ENCODE assay signal across 22 cellular contexts in genomic region chr21:15761508-15762100, GRCh38. TPM values are rescaled to one million over a fixed set of nuclear protein-coding genes. Genes with fewer than 3 reads are reported as not detected.
DNase-seq lines count a peak whose midpoint lies in the region; ATAC-seq and TF ChIP-seq lines count a peak whose summit lies in the region.
"Had no signal": no experiment of that assay in that cellular context is flagged by ENCODE, and none has a peak within 500 bp of the region (broad histone marks: within the 10 kb centered on the region; RNA-seq: fewer than 3 reads in every experiment).

No MANE protein-coding gene starts in this region.

- TF ChIP-seq CTCF in H9 (conservative IDR thresholded peaks at IDR 0.05) (no peak), progenitor cell of endocrine pancreas (IDR thresholded peaks at IDR 0.05; ENCODE audit: unreplicated experiment) (no peak)

- peaks cover 20% of the 10 kb centered on the region in 2 experiments for H3K9me3 Mint-ChIP-seq in H9
- peaks cover 28% of the 10 kb centered on the region for H3K9me3 Mint-ChIP-seq in progenitor cell of endocrine pancreas (ENCODE audit: low read depth)

- no peak overlapping the region for H4K5ac ChIP-seq in H9 (ENCODE audit: insufficient read length, low read depth, low read length)

- H4K91ac ChIP-seq in H9 (ENCODE audit: insufficient read length, low read depth, low read length), result no peak overlapping the region

- no peak overlapping the region for H3K23ac ChIP-seq in H9 (ENCODE audit: insufficient read length, low read depth, low read length)

- H2BK12ac ChIP-seq in H9 (ENCODE audit: insufficient read length, low read depth, low read length), result no peak overlapping the region

- 0 out of 2 replicates have a peak, but pooled peaks cover 1% of the 10 kb centered on the region for H3K27me3 Mint-ChIP-seq in H9 (ENCODE audit: low read depth)
- H3K27me3 Mint-ChIP-seq in progenitor cell of endocrine pancreas, result no peaks in the 10 kb centered on the region
- H3K27me3 Mint-ChIP-seq: stimulated activated naive B cell treated with anti-CD40 and anti-IgM and Interleukin-4, amounts not matched to agents 10 μg/mL and 1 μg/mL and 100 μg/mL, for 72 hours; T-cell had no signal

- H2BK15ac ChIP-seq in H9 (ENCODE audit: low read depth, low read length), result no peak overlapping the region

- no CpG with 5 or more reads among the region's 7 CpGs for WGBS in H9 (ENCODE audit: extremely low coverage, insufficient read length, low lambda C conversion rate)

- no peak for DNase-seq in H9
- DNase-seq in RPMI8226, result peak; percentile 30
- peak; percentile 11 for DNase-seq in kidney tubule cell (ENCODE audit: low spot score)
- no peak for DNase-seq in progenitor cell of endocrine pancreas (ENCODE audit: low spot score, unreplicated experiment)
- DNase-seq in SHP77 treated with DMSO at 0.1 percent for 48 hours (lab: John Stamatoyannopoulos, UW), result no peak
- no peak for DNase-seq in AG20443 (ENCODE audit: low spot score)
- DNase-seq: activated naive CD4-positive, alpha-beta T cell treated with anti-CD3 and anti-CD28 coated beads for 36 hours; activated T-cell treated with anti-CD3 and anti-CD28 coated beads, Interleukin-2, amount 50 U/mL, for 4 hours; glutamatergic neuron; NCI-H187 treated with DMSO at 0.1 percent for 48 hours; NCI-H345; OCI-M1; SIG-M5; stimulated activated CD4-positive, alpha-beta T cell treated with anti-CD3 and anti-CD28 coated beads, Interleukin-2, amount 100 ng/mL, for 24 hours; stimulated activated naive B cell treated with anti-CD40 and anti-IgM and Interleukin-4, amounts not matched to agents 10 μg/mL and 1 μg/mL and 100 μg/mL, for 72 hours; T-cell; tibial artery had no signal

- peaks cover 25% of the 10 kb centered on the region; the same call in 1 of the 2 replicates for H3K79me2 ChIP-seq in H9 (ENCODE audit: insufficient read depth, low read length)

- peak overlapping the region; percentile 14 for H3K4me2 ChIP-seq in H9 (ENCODE audit: insufficient read depth, insufficient read length, low read length)

- no peak overlapping the region for H2BK120ac ChIP-seq in H9 (ENCODE audit: low read depth, low read length, poor library complexity, severe bottlenecking)

- H3K4me1 Mint-ChIP-seq in H9 (peaks cover 46 to 53% of the 10 kb centered on the region in 2 experiments), progenitor cell of endocrine pancreas (ENCODE audit: low read depth) (peaks cover 19% of the 10 kb centered on the region)

- H4K8ac ChIP-seq in H9 (replicated peaks; ENCODE audit: insufficient read length, low read depth, low read length), result no peak overlapping the region

- H2BK5ac ChIP-seq in H9 (ENCODE audit: insufficient read length, low read length), result no peak overlapping the region

- H3K9me3 ChIP-seq in H9 (ENCODE audit: control insufficient read depth, low read depth, low read length), result peaks cover 5% of the 10 kb centered on the region
- H3K9me3 ChIP-seq: neutrophil, tibial artery had no signal

- no peak overlapping the region for H2AK5ac ChIP-seq in H9 (ENCODE audit: insufficient read length, low read length)

- no peak overlapping the region for H3K56ac ChIP-seq in H9 (ENCODE audit: insufficient read length, low read depth, low read length)

- no peak overlapping the region for H3K14ac ChIP-seq in H9 (ENCODE audit: insufficient read depth, low read length)

- H3K36me3 Mint-ChIP-seq in H9 (ENCODE audit: insufficient read depth in 1 of 3, low read depth in 3 of 3), result peaks cover 17 to 21% (median 19%) of the 10 kb centered on the region in 3 experiments
- peaks cover 22% of the 10 kb centered on the region for H3K36me3 Mint-ChIP-seq in progenitor cell of endocrine pancreas (ENCODE audit: insufficient read depth)

- no peak overlapping the region for H3K18ac ChIP-seq in H9 (ENCODE audit: insufficient read length, low read depth, low read length)

- H2BK20ac ChIP-seq in H9 (ENCODE audit: low read depth, low read length, poor library complexity, severe bottlenecking), result no peak overlapping the region

- no peak overlapping the region for H3K27ac ChIP-seq in H9 (ENCODE audit: insufficient read length, low read depth, low read length)
- H3K27ac ChIP-seq: cardiac muscle cell, neutrophil, skin epidermis, tibial artery had no signal

- ATAC-seq in GM19395 (IDR thresholded peaks at IDR 0.05; ENCODE audit: unreplicated experiment), result no peak
- ATAC-seq: activated T-cell treated with anti-CD3 and anti-CD28 coated beads, Interleukin-2, amount 50 U/mL, for 4 hours; HCT116; stimulated activated naive B cell treated with anti-CD40 and anti-IgM and Interleukin-4, amounts not matched to agents 10 μg/mL and 1 μg/mL and 100 μg/mL, for 72 hours; T-cell had no signal

- H3K23me2 ChIP-seq in H9 (ENCODE audit: insufficient read length, low read depth, low read length, poor library complexity, severe bottlenecking), result no peaks in the 10 kb centered on the region

- H3K79me1 ChIP-seq in H9 (ENCODE audit: insufficient read depth, low read depth, low read length, poor library complexity, severe bottlenecking), result peaks cover 9% of the 10 kb centered on the region

- peaks cover 13% of the 10 kb centered on the region; the same call in 1 of the 2 replicates for H3K4me1 ChIP-seq in H9 (ENCODE audit: insufficient read depth, low read length)

- no peak overlapping the region for H2AFZ ChIP-seq in H9 (ENCODE audit: low read length)

- H3K27ac Mint-ChIP-seq in H9, result peak overlapping the region in 2 of 3 experiments; percentile 16 to 26; a peak in 4 of 7 replicates
- H3K27ac Mint-ChIP-seq in progenitor cell of endocrine pancreas, result peak overlapping the region; percentile 63
- H3K27ac Mint-ChIP-seq: activated naive CD4-positive, alpha-beta T cell treated with anti-CD3 and anti-CD28 coated beads for 36 hours; stimulated activated naive B cell treated with anti-CD40 and anti-IgM and Interleukin-4, amounts not matched to agents 10 μg/mL and 1 μg/mL and 100 μg/mL, for 72 hours; T-cell had no signal

- H3K4ac ChIP-seq in H9 (ENCODE audit: low read depth, low read length), result no peak overlapping the region

- no peaks in the 10 kb centered on the region for H4K20me1 ChIP-seq in H9 (ENCODE audit: control insufficient read depth, insufficient read depth, insufficient read length)

- H3K27me3 ChIP-seq in H9 (ENCODE audit: insufficient read depth, low read length), result no peaks in the 10 kb centered on the region
- H3K27me3 ChIP-seq: cardiac muscle cell, neutrophil, tibial artery had no signal

- H3K4me3 Mint-ChIP-seq in H9 (no peak overlapping the region), progenitor cell of endocrine pancreas (ENCODE audit: low read depth) (peak overlapping the region; percentile 8)
- H3K4me3 Mint-ChIP-seq: activated naive CD4-positive, alpha-beta T cell treated with anti-CD3 and anti-CD28 coated beads for 36 hours; activated T-cell treated with anti-CD3 and anti-CD28 coated beads, Interleukin-2, amount 50 U/mL, for 4 hours; stimulated activated naive B cell treated with anti-CD40 and anti-IgM and Interleukin-4, amounts not matched to agents 10 μg/mL and 1 μg/mL and 100 μg/mL, for 72 hours; T-cell had no signal

- H3T11ph ChIP-seq in H9 (ENCODE audit: low read length), result no peak overlapping the region

- no peak overlapping the region for H3K9ac ChIP-seq in H9 (ENCODE audit: extremely low read depth, insufficient read length, low read length)

RNA-seq across cellular contexts. Expression of gene USP25, which starts 31.8 kb away (rescaled TPM):
- 35.1 and 36.3 TPM in 2 replicates for total RNA-seq in H9 (2021)
- total RNA-seq in progenitor cell of endocrine pancreas, result 48.8 and 50.3 TPM in 2 replicates

Comparison
In these comparisons a context has a peak if more than half of its experiments do, and no peak if none do; other contexts are left out.
1. DNase-seq: peak in RPMI8226 (single experiment) and kidney tubule cell (single experiment); none in H9 (single experiment), progenitor cell of endocrine pancreas (single experiment), SHP77 treated with DMSO at 0.1 percent for 48 hours (single experiment) and AG20443 (single experiment).